11 cellular contexts compared by ENCODE assay signal in the genomic region with DNA sequence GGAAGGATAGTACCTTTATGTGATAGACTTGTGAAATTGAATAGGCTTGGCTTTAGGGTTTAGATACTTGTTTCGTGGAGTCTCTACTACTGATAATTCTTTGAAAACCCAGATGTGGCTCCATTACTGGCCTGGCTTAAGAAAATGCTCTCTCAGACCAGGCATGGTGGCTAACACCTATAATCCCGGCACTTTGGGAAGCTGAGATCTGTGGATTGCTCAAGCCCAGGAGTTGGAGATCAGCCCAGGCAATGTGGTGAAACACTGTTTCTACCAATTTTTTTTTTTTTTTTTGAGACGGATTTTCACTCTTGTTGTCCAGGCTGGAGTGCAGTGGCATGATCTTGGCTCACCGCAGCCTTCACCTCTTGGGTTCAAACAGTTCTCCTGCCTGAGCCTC. TPM values are rescaled to one million over a fixed set of nuclear protein-coding genes. Genes with fewer than 3 reads are reported as not detected.
DNase-seq lines count a peak whose midpoint lies in the region; ATAC-seq and TF ChIP-seq lines count a peak whose summit lies in the region.
"Had no signal": no experiment of that assay in that cellular context is flagged by ENCODE, and none has a peak within 500 bp of the region (broad histone marks: within the 10 kb centered on the region; RNA-seq: fewer than 3 reads in every experiment).

No MANE protein-coding gene starts in this region.

- H4K20me1 ChIP-seq in GM23248 (ENCODE audit: insufficient read depth), result no peaks in the 10 kb centered on the region
- no peaks in the 10 kb centered on the region for H4K20me1 ChIP-seq in smooth muscle cell (ENCODE audit: low read depth)

- H3K4me3 ChIP-seq in GM23248, result no peak overlapping the region
- no peak overlapping the region for H3K4me3 ChIP-seq in smooth muscle cell
- H3K4me3 ChIP-seq: prostate gland had no signal

- H3K27me3 ChIP-seq in GM23248 (replicated peaks; ENCODE audit: insufficient read depth) (no peaks in the 10 kb centered on the region), smooth muscle cell (ENCODE audit: low read depth) (no peaks in the 10 kb centered on the region)

- H3K4me3 Mint-ChIP-seq in activated T-helper 17 cell treated with anti-CD3 and anti-CD28 coated beads, Interleukin-2, amount 50 U/mL, for 72 hours, result no peak overlapping the region
- H3K4me3 Mint-ChIP-seq: mesothelial cell of epicardium had no signal

- no peaks in the 10 kb centered on the region for H3K9me3 Mint-ChIP-seq in activated T-helper 17 cell treated with anti-CD3 and anti-CD28 coated beads, Interleukin-2, amount 50 U/mL, for 72 hours
- H3K9me3 Mint-ChIP-seq: mesothelial cell of epicardium had no signal

- ATAC-seq in activated T-helper 17 cell treated with anti-CD3 and anti-CD28 coated beads, Interleukin-2, amount 50 U/mL, for 72 hours (replicated peaks), result no peak
- ATAC-seq in Right ventricle myocardium superior (ENCODE audit: poor library complexity), result peak; percentile 74
- ATAC-seq in HG03108 (IDR thresholded peaks at IDR 0.05; ENCODE audit: unreplicated experiment), result no peak
- no peak for ATAC-seq in HG02981 (IDR thresholded peaks at IDR 0.05; ENCODE audit: unreplicated experiment)

- TF ChIP-seq CTCF in smooth muscle cell (IDR thresholded peaks at IDR 0.05; ENCODE audit: borderline replicate concordance, insufficient read depth, poor library complexity, severe bottlenecking), result no peak

- H3K27ac Mint-ChIP-seq in activated T-helper 17 cell treated with anti-CD3 and anti-CD28 coated beads, Interleukin-2, amount 50 U/mL, for 72 hours, result peak overlapping the region; percentile 51
- H3K27ac Mint-ChIP-seq: mesothelial cell of epicardium had no signal

- no peaks in the 10 kb centered on the region for H3K9me2 ChIP-seq in GM23248 (ENCODE audit: insufficient read depth)

- H3K36me3 ChIP-seq in GM23248 (ENCODE audit: low read depth), result peaks cover 34% of the 10 kb centered on the region
- H3K36me3 ChIP-seq in smooth muscle cell (ENCODE audit: low read depth), result peaks cover 8% of the 10 kb centered on the region

- in situ Hi-C loops in GM23248 (cut with MboI), result no loop called here

- H3K27ac ChIP-seq in GM23248, result peak overlapping the region; percentile 61
- peak overlapping the region; percentile 26 for H3K27ac ChIP-seq in smooth muscle cell (ENCODE audit: low read depth)
- H3K27ac ChIP-seq: prostate gland had no signal

- H3K27me3 Mint-ChIP-seq in activated T-helper 17 cell treated with anti-CD3 and anti-CD28 coated beads, Interleukin-2, amount 50 U/mL, for 72 hours, result no peaks in the 10 kb centered on the region

- peaks cover 86% of the 10 kb centered on the region for H3K36me3 Mint-ChIP-seq in activated T-helper 17 cell treated with anti-CD3 and anti-CD28 coated beads, Interleukin-2, amount 50 U/mL, for 72 hours (ENCODE audit: low read depth)

- H3K9ac ChIP-seq in GM23248 (0 out of 2 replicates have a peak overlapping the region, but pooled peaks have one; percentile 7), smooth muscle cell (ENCODE audit: low read depth) (no peak overlapping the region)

- peak; percentile 86 for DNase-seq in GM23248
- peak; percentile 71 for DNase-seq in Right ventricle myocardium superior
- DNase-seq in smooth muscle cell (lab: John Stamatoyannopoulos, UW; ENCODE audit: unreplicated experiment), result no peak
- no peak for DNase-seq in NCI-H187 (lab: John Stamatoyannopoulos, UW)
- no peak for DNase-seq in AML-193 (lab: John Stamatoyannopoulos, UW)
- DNase-seq: Caco-2 had no signal

- H3K4me1 ChIP-seq in GM23248 (ENCODE audit: insufficient read depth) (peaks cover 26% of the 10 kb centered on the region), smooth muscle cell (ENCODE audit: low read depth) (no peaks in the 10 kb centered on the region)
- H3K4me1 ChIP-seq: Caco-2, prostate gland had no signal

- no peak overlapping the region for H2AFZ ChIP-seq in GM23248
- no peak overlapping the region for H2AFZ ChIP-seq in smooth muscle cell (ENCODE audit: low read depth)

- no peaks in the 10 kb centered on the region for H3K4me1 Mint-ChIP-seq in activated T-helper 17 cell treated with anti-CD3 and anti-CD28 coated beads, Interleukin-2, amount 50 U/mL, for 72 hours
- H3K4me1 Mint-ChIP-seq: mesothelial cell of epicardium had no signal

- WGBS in GM23248 (ENCODE audit: low coverage in 1 of 2, low lambda C conversion rate in 2 of 2, missing lambda C conversion rate in 2 of 2), 2 experiments, result 52 to 60% methylated on average over 4 of the region's 4 CpGs
- 59% methylated on average over 4 of the region's 4 CpGs for WGBS in smooth muscle cell (ENCODE audit: low lambda C conversion rate)

- H3K79me2 ChIP-seq in GM23248 (ENCODE audit: insufficient read depth) (no peaks in the 10 kb centered on the region), smooth muscle cell (ENCODE audit: low read depth) (no peaks in the 10 kb centered on the region)

- H3K9me3 ChIP-seq in GM23248 (ENCODE audit: low read depth) (no peaks in the 10 kb centered on the region), smooth muscle cell (replicated peaks; ENCODE audit: low read depth) (no peaks in the 10 kb centered on the region)
- H3K9me3 ChIP-seq: Caco-2, prostate gland had no signal

- intact Hi-C loops in Right ventricle myocardium superior (cut with DNase I), result no loop called here

- H3F3A ChIP-seq in GM23248 (ENCODE audit: insufficient read depth) (peaks cover 32% of the 10 kb centered on the region), smooth muscle cell (ENCODE audit: low read depth) (peaks cover 6% of the 10 kb centered on the region)

- H3K4me2 ChIP-seq in GM23248 (ENCODE audit: unreplicated experiment) (peak overlapping the region; percentile 20), smooth muscle cell (peak overlapping the region; percentile 9)

RNA-seq across cellular contexts. Expression of a gene that starts 40.9 kb away (rescaled TPM):
- total RNA-seq in GM23248 (2014; rRNA removed; shearing (Covaris generic)), result 66.0 and 118 TPM in 2 replicates
- polyA plus RNA-seq in GM23248 (2016; fragmentation: Nextera tagmentation; extraction: Ambion mirVana), result 55.1 and 55.7 TPM in 2 replicates
- total RNA-seq in activated T-helper 17 cell treated with anti-CD3 and anti-CD28 coated beads, Interleukin-2, amount 50 U/mL, for 72 hours, result 10 to 100 TPM; 59.1 to 62.1 TPM
- total RNA-seq in Right ventricle myocardium superior, result 37.4 TPM
- 60.2 and 96.5 TPM in 2 replicates for total RNA-seq in smooth muscle cell
- 65.6 and 66.3 TPM in 2 replicates for polyA plus RNA-seq in smooth muscle cell

RNA-seq across cellular contexts. Expression of a gene that starts 41.2 kb away (rescaled TPM):
- total RNA-seq in GM23248 (2014; rRNA removed; shearing (Covaris generic)), result 1.5 and 4.6 TPM in 2 replicates
- polyA plus RNA-seq in GM23248 (2016; fragmentation: Nextera tagmentation; extraction: Ambion mirVana) (6.0 and 6.2 TPM in 2 replicates), smooth muscle cell (2.4 and 5.1 TPM in 2 replicates)
- 1 to 10 TPM; 2.4 to 4.6 TPM for total RNA-seq in activated T-helper 17 cell treated with anti-CD3 and anti-CD28 coated beads, Interleukin-2, amount 50 U/mL, for 72 hours
- total RNA-seq in Right ventricle myocardium superior (1.9 TPM), smooth muscle cell (2.5 and 2.9 TPM in 2 replicates)

RNA-seq across cellular contexts. Expression of a gene that starts 42.2 kb away (rescaled TPM):
- total RNA-seq in GM23248 (2014; rRNA removed; shearing (Covaris generic)), result 41.5 and 54.3 TPM in 2 replicates
- 98.5 and 107 TPM in 2 replicates for polyA plus RNA-seq in GM23248 (2016; fragmentation: Nextera tagmentation; extraction: Ambion mirVana)
- total RNA-seq in activated T-helper 17 cell treated with anti-CD3 and anti-CD28 coated beads, Interleukin-2, amount 50 U/mL, for 72 hours, result 10 to 100 TPM; 43.5 to 49.6 TPM
- 60.9 TPM for total RNA-seq in Right ventricle myocardium superior
- total RNA-seq in smooth muscle cell, result 31.0 and 40.9 TPM in 2 replicates
- 92.8 and 98.4 TPM in 2 replicates for polyA plus RNA-seq in smooth muscle cell

RNA-seq across cellular contexts. Expression of a gene that starts 42.6 kb away (rescaled TPM):
- total RNA-seq in GM23248 (2014; rRNA removed; shearing (Covaris generic)), result 9.6 and 11.9 TPM in 2 replicates
- polyA plus RNA-seq in GM23248 (2016; fragmentation: Nextera tagmentation; extraction: Ambion mirVana), result 9.9 and 11.3 TPM in 2 replicates
- 10 to 100 TPM; 10.5 to 15.1 TPM for total RNA-seq in activated T-helper 17 cell treated with anti-CD3 and anti-CD28 coated beads, Interleukin-2, amount 50 U/mL, for 72 hours
- total RNA-seq in Right ventricle myocardium superior, result 6.6 TPM
- 6.2 and 13.3 TPM in 2 replicates for total RNA-seq in smooth muscle cell
- 15.8 and 24.1 TPM in 2 replicates for polyA plus RNA-seq in smooth muscle cell

Comparison
In these comparisons a context has a peak if more than half of its experiments do, and no peak if none do; other contexts are left out.
1. DNase-seq: peak in GM23248 (single experiment) and Right ventricle myocardium superior (single experiment); none in smooth muscle cell (single experiment), NCI-H187 (0 of 2) and AML-193 (0 of 2).